ENCODE assay signal across 16 cellular contexts in genomic region chr1:53590104-53590503, GRCh38.
DNase-seq lines count a peak whose midpoint lies in the region; ATAC-seq and TF ChIP-seq lines count a peak whose summit lies in the region.
"Had no signal": no experiment of that assay in that cellular context is flagged by ENCODE, and none has a peak within 500 bp of the region (broad histone marks: within the 10 kb centered on the region; RNA-seq: fewer than 3 reads in every experiment).

No MANE protein-coding gene starts in this region.

- no peak for ATAC-seq in Right ventricle myocardium superior (ENCODE audit: poor library complexity)
- ATAC-seq in HG03175 (IDR thresholded peaks at IDR 0.05; ENCODE audit: unreplicated experiment) = no peak
- ATAC-seq: A549 had no signal

- TF ChIP-seq CTCF in endodermal cell (conservative IDR thresholded peaks at IDR 0.05) (no peak), stomach (IDR thresholded peaks at IDR 0.05) (no peak)

- intact Hi-C loops in cardiac septum (cut with DNase I) (loop anchor here (5.0 to 10.0 kb wide), 2 partner anchors 105 to 147 kb away; partner anchors contain the start of gene GLIS1), Right ventricle myocardium superior (cut with DNase I) (no loop called here), stomach (cut with DNase I; ENCODE audit: low total_unique reads) (no loop called here)

- no peak overlapping the region for H3K14ac ChIP-seq in mesenchymal stem cell (ENCODE audit: low read length in 2 of 2)

- H3K18ac ChIP-seq in mesenchymal stem cell (ENCODE audit: low read depth in 1 of 2, low read length in 2 of 2) = no peak overlapping the region

- no peak overlapping the region for H2AK5ac ChIP-seq in mesenchymal stem cell (ENCODE audit: low read length, severe bottlenecking)

- H3K9ac ChIP-seq in endodermal cell (ENCODE audit: extremely low read depth, low read length, poor library complexity, severe bottlenecking) (no peak overlapping the region), mesenchymal stem cell (ENCODE audit: low read length) (no peak overlapping the region)

- H3K4ac ChIP-seq in mesenchymal stem cell (ENCODE audit: low read depth in 1 of 2, low read length in 2 of 2) = no peak overlapping the region

- no peak overlapping the region for H3K27ac ChIP-seq in endodermal cell (ENCODE audit: low read depth, low read length)
- peak overlapping the region in 2 of 5 donors; percentile 10 to 66 for H3K27ac ChIP-seq in stomach
- H3K27ac ChIP-seq in mesenchymal stem cell (ENCODE audit: low read length, poor library complexity, severe bottlenecking) = no peak overlapping the region
- H3K27ac ChIP-seq: A549 had no signal

- no peak overlapping the region for H2BK12ac ChIP-seq in mesenchymal stem cell (ENCODE audit: low read length in 2 of 2)

- TF ChIP-seq POLR2A in stomach (IDR thresholded peaks at IDR 0.05) = no peak

- WGBS in endodermal cell (ENCODE audit: insufficient coverage in 1 of 2, insufficient read length in 1 of 2), 2 experiments = 92 to 96% methylated on average over 4 of the region's 4 CpGs
- WGBS in stomach, 5 donors = 75 to 91% (median 80%) methylated on average over 4 of the region's 4 CpGs
- WGBS in mesenchymal stem cell = 91% methylated on average over 4 of the region's 4 CpGs

- no peak overlapping the region for H4K8ac ChIP-seq in mesenchymal stem cell (ENCODE audit: low read length)

- no peaks in the 10 kb centered on the region for H3K9me3 Mint-ChIP-seq in endodermal cell
- H3K9me3 Mint-ChIP-seq: CD4-positive, alpha-beta T cell had no signal

- no peak overlapping the region for H3K4me3 ChIP-seq in endodermal cell (ENCODE audit: low read length)
- no peak overlapping the region for H3K4me3 ChIP-seq in stomach
- no peak overlapping the region for H3K4me3 ChIP-seq in mesenchymal stem cell (ENCODE audit: insufficient read depth in 1 of 2, low read depth in 1 of 2, low read length in 2 of 2)
- H3K4me3 ChIP-seq: A549, HAP-1, Peyer's patch had no signal

- H3K79me1 ChIP-seq in mesenchymal stem cell (replicated peaks; ENCODE audit: low read length, poor library complexity, severe bottlenecking) = peaks cover 44% of the 10 kb centered on the region

- H3K36me3 ChIP-seq in endodermal cell (ENCODE audit: control insufficient read depth, insufficient read depth, low read length) (no peaks in the 10 kb centered on the region), stomach (no peaks in the 10 kb centered on the region), mesenchymal stem cell (ENCODE audit: control insufficient read depth in 1 of 2, insufficient read depth in 2 of 2, low read depth in 1 of 2, low read length in 2 of 2) (peaks cover 0 to 62% of the 10 kb centered on the region in 2 experiments)
- H3K36me3 ChIP-seq: HAP-1, Peyer's patch had no signal

- H3K27ac Mint-ChIP-seq in endodermal cell = no peak overlapping the region
- H3K27ac Mint-ChIP-seq: CD4-positive, alpha-beta T cell had no signal

- no peaks in the 10 kb centered on the region for H3K27me3 Mint-ChIP-seq in endodermal cell (ENCODE audit: insufficient read depth)
- H3K27me3 Mint-ChIP-seq: CD4-positive, alpha-beta T cell had no signal

- no peak overlapping the region for H3K4me2 ChIP-seq in mesenchymal stem cell (ENCODE audit: low read length, poor library complexity, severe bottlenecking)
- H3K4me2 ChIP-seq: A549 had no signal

- H3K23ac ChIP-seq in mesenchymal stem cell (ENCODE audit: low read length in 2 of 2) = no peak overlapping the region

- no peak overlapping the region for H3K4me3 Mint-ChIP-seq in endodermal cell
- H3K4me3 Mint-ChIP-seq: CD4-positive, alpha-beta T cell had no signal

- peaks cover 5% of the 10 kb centered on the region for H3K4me1 Mint-ChIP-seq in endodermal cell

- H2BK120ac ChIP-seq in mesenchymal stem cell (ENCODE audit: low read depth, low read length) = no peak overlapping the region

- no peaks in the 10 kb centered on the region for H3K9me3 ChIP-seq in endodermal cell (ENCODE audit: control insufficient read depth, low read length)
- H3K9me3 ChIP-seq in stomach = no peaks in the 10 kb centered on the region
- H3K9me3 ChIP-seq in mesenchymal stem cell (ENCODE audit: control insufficient read depth, low read length) = no peaks in the 10 kb centered on the region
- H3K9me3 ChIP-seq: A549, Caco-2, HAP-1, Peyer's patch had no signal

- no peak overlapping the region for H2BK5ac ChIP-seq in mesenchymal stem cell (ENCODE audit: low read depth, low read length, poor library complexity, severe bottlenecking)

- H2AFZ ChIP-seq in mesenchymal stem cell (ENCODE audit: low read depth, low read length) = no peak overlapping the region

- no peak overlapping the region for H4K91ac ChIP-seq in mesenchymal stem cell (ENCODE audit: low read length)

- H3K4me1 ChIP-seq in endodermal cell (ENCODE audit: control insufficient read depth, insufficient read depth, low read length) (no peaks in the 10 kb centered on the region), stomach (peaks cover 7 to 28% (median 17%) of the 10 kb centered on the region in 4 donors), mesenchymal stem cell (ENCODE audit: control insufficient read depth, insufficient read depth, low read depth, low read length) (peaks cover 21% of the 10 kb centered on the region)
- H3K4me1 ChIP-seq: A549, Caco-2, Peyer's patch had no signal

- TF ChIP-seq EP300 in stomach (IDR thresholded peaks at IDR 0.05) = no peak

- no peaks in the 10 kb centered on the region for H3K36me3 Mint-ChIP-seq in endodermal cell (ENCODE audit: low read depth)

- no peaks in the 10 kb centered on the region for H3K27me3 ChIP-seq in endodermal cell (ENCODE audit: control insufficient read depth, insufficient read depth, low read length, poor library complexity, severe bottlenecking)
- H3K27me3 ChIP-seq in stomach = peaks cover 0 to 6% (median 0%) of the 10 kb centered on the region in 3 donors
- peaks cover 0 to 42% of the 10 kb centered on the region in 2 experiments for H3K27me3 ChIP-seq in mesenchymal stem cell (ENCODE audit: control insufficient read depth in 1 of 2, insufficient read depth in 1 of 2, low read length in 2 of 2)
- H3K27me3 ChIP-seq: Peyer's patch had no signal

- no peak overlapping the region for H2BK15ac ChIP-seq in mesenchymal stem cell (ENCODE audit: low read depth, poor library complexity, severe bottlenecking)

- DNase-seq in cardiac septum (ENCODE audit: low spot score) (peak; percentile 55), Right ventricle myocardium superior (no peak), endodermal cell (peak; percentile 25), mesenteric fat pad (ENCODE audit: low spot score) (peak; percentile 33), stomach (peak; percentile 17), mesenchymal stem cell (no peak), ecto neural progenitor cell (ENCODE audit: low spot score) (no peak)
- DNase-seq: Caco-2; CD4-positive, alpha-beta T cell; KBM-7; NCI-H1105 treated with DMSO at 0.1 percent for 48 hours; NCI-H1694 treated with DMSO at 0.1 percent for 48 hours had no signal

Comparison
In these comparisons a context has a peak if more than half of its experiments do, and no peak if none do; other contexts are left out.
1. DNase-seq: peak in cardiac septum (single experiment), endodermal cell (single experiment), mesenteric fat pad (single experiment) and stomach (single experiment); none in Right ventricle myocardium superior (single experiment), mesenchymal stem cell (single experiment) and ecto neural progenitor cell (single experiment).